ENCODE assay signal across 11 cellular contexts in genomic region chr15:90212221-90213079, GRCh38. TPM values are rescaled to one million over a fixed set of nuclear protein-coding genes. Genes with fewer than 3 reads are reported as not detected.
DNase-seq lines count a peak whose midpoint lies in the region; ATAC-seq, FAIRE-seq and TF ChIP-seq lines count a peak whose summit lies in the region.
"Had no signal": no experiment of that assay in that cellular context is flagged by ENCODE, and none has a peak within 500 bp of the region (broad histone marks: within the 10 kb centered on the region; RNA-seq: fewer than 3 reads in every experiment).

No MANE protein-coding gene starts in this region.

- peak; percentile 2 to 3; a peak in 5 of 6 replicates for ATAC-seq in A549

- H3K9me3 ChIP-seq in A549, result no peaks in the 10 kb centered on the region
- no peaks in the 10 kb centered on the region for H3K9me3 ChIP-seq in MG63
- no peaks in the 10 kb centered on the region for H3K9me3 ChIP-seq in endodermal cell (ENCODE audit: control insufficient read depth, low read length)
- no peaks in the 10 kb centered on the region for H3K9me3 ChIP-seq in osteoblast (ENCODE audit: low read depth, low read length)

- H3K36me3 ChIP-seq in MG63 (peaks cover 48% of the 10 kb centered on the region), endodermal cell (ENCODE audit: control insufficient read depth, insufficient read depth, low read length) (no peaks in the 10 kb centered on the region), osteoblast (ENCODE audit: insufficient read depth, low read length) (no peaks in the 10 kb centered on the region), brain microvascular endothelial cell (replicated peaks) (no peaks in the 10 kb centered on the region)

- no peak for FAIRE-seq in A549 (lab: Jason Lieb, UNC)
- FAIRE-seq: urothelium cell line had no signal

- CTCF ChIA-PET in A549 (lab: Yijun Ruan, JAX), result interaction anchor here (0.6 to 36.4 kb wide), 10 partner anchors 8 to 108 kb away, joined by 3 to 732 read pairs (median 4); partner anchors contain the start of genes CIB1, GDPGP1 and SEMA4B

- TF ChIP-seq RAD21 in A549 (conservative IDR thresholded peaks at IDR 0.05 in 1 of 2, IDR thresholded peaks at IDR 0.05 in 1 of 2), result no peak

- no peak for DNase-seq in A549 (ENCODE audit: low read depth in 1 of 2, low spot score in 1 of 2)
- peak; percentile 61 for DNase-seq in MG63
- DNase-seq in endodermal cell, result no peak
- DNase-seq in osteoblast (ENCODE audit: insufficient read length, low spot score, missing footprints), result peak; percentile 46
- no peak for DNase-seq in brain microvascular endothelial cell
- DNase-seq in activated CD4-positive, alpha-beta T cell treated with anti-CD3 and anti-CD28 coated beads, Interleukin-2, amount 50 U/mL, for 4 hours, result no peak
- DNase-seq in DMS53 (lab: John Stamatoyannopoulos, UW), result no peak
- DNase-seq in NCI-H2227 treated with DMSO at 0.1 percent for 48 hours (lab: John Stamatoyannopoulos, UW), result no peak
- DNase-seq: activated CD4-positive, alpha-beta T cell treated with anti-CD3 and anti-CD28 coated beads, Interleukin-2, amount 50 U/mL, for 48 hours had no signal

- no peaks in the 10 kb centered on the region for H3K79me2 ChIP-seq in osteoblast (ENCODE audit: insufficient read depth, low read length)

- no peak for TF ChIP-seq POLR2A in A549 (IDR thresholded peaks at IDR 0.05; ENCODE audit: low read length)

- H3K4me3 ChIP-seq in A549 (no peak overlapping the region), MG63 (no peak overlapping the region), endodermal cell (ENCODE audit: low read length) (no peak overlapping the region), osteoblast (ENCODE audit: insufficient read depth, low read length) (no peak overlapping the region), brain microvascular endothelial cell (ENCODE audit: low read depth, low read length) (no peak overlapping the region)

- H3K27me3 ChIP-seq in MG63, result no peaks in the 10 kb centered on the region
- no peaks in the 10 kb centered on the region for H3K27me3 ChIP-seq in endodermal cell (ENCODE audit: control insufficient read depth, insufficient read depth, low read length, poor library complexity, severe bottlenecking)
- H3K27me3 ChIP-seq in osteoblast (ENCODE audit: insufficient read depth, low read length), result no peaks in the 10 kb centered on the region
- no peaks in the 10 kb centered on the region for H3K27me3 ChIP-seq in brain microvascular endothelial cell (replicated peaks)

- H4K20me1 ChIP-seq in osteoblast (ENCODE audit: insufficient read depth, low read length), result no peaks in the 10 kb centered on the region

- no peaks in the 10 kb centered on the region for H3K27me3 Mint-ChIP-seq in endodermal cell (ENCODE audit: insufficient read depth)
- H3K27me3 Mint-ChIP-seq: activated naive CD4-positive, alpha-beta T cell treated with anti-CD3 and anti-CD28 coated beads, Interleukin-2, amount 50 U/mL, for 24 hours had no signal

- no peak overlapping the region for H3K4me3 Mint-ChIP-seq in endodermal cell
- H3K4me3 Mint-ChIP-seq: activated naive CD4-positive, alpha-beta T cell treated with anti-CD3 and anti-CD28 coated beads, Interleukin-2, amount 50 U/mL, for 24 hours had no signal

- no peak overlapping the region for H2AFZ ChIP-seq in osteoblast (ENCODE audit: low read length)

- no peaks in the 10 kb centered on the region for H3K4me1 Mint-ChIP-seq in endodermal cell

- 70% methylated on average over 34 of the region's 35 CpGs for WGBS in A549 (ENCODE audit: missing lambda C conversion rate)
- WGBS in endodermal cell (ENCODE audit: insufficient coverage in 1 of 2, insufficient read length in 1 of 2), 2 experiments, result 94 to 97% methylated on average over 26 to 34 of the region's 35 CpGs

- no peak for TF ChIP-seq EP300 in A549 (IDR thresholded peaks at IDR 0.05)

- peak overlapping the region; percentile 21 for H3K27ac Mint-ChIP-seq in endodermal cell

- POLR2A ChIA-PET in A549 (lab: Yijun Ruan, JAX), result interaction anchor here (1.0 to 2.6 kb wide), 5 partner anchors 11 to 37 kb away, joined by 3 to 17 read pairs (median 5); partner anchors contain the start of genes CIB1, GDPGP1, SEMA4B and TTLL13

- peak overlapping the region; percentile 86 for H3K4me2 ChIP-seq in A549
- H3K4me2 ChIP-seq in osteoblast (ENCODE audit: insufficient read depth, low read length), result no peak overlapping the region

- TF ChIP-seq CTCF in A549 (IDR thresholded peaks at IDR 0.05) (no peak), endodermal cell (conservative IDR thresholded peaks at IDR 0.05) (no peak), osteoblast (IDR thresholded peaks at IDR 0.05; ENCODE audit: extremely low read depth, low read depth, low read length) (no peak), brain microvascular endothelial cell (IDR thresholded peaks at IDR 0.05; ENCODE audit: low read depth, low read length, missing control alignments) (no peak)

- peaks cover 6% of the 10 kb centered on the region for H3K36me3 Mint-ChIP-seq in endodermal cell (ENCODE audit: low read depth)
- H3K36me3 Mint-ChIP-seq: activated naive CD4-positive, alpha-beta T cell treated with anti-CD3 and anti-CD28 coated beads, Interleukin-2, amount 50 U/mL, for 24 hours had no signal

- in situ Hi-C loops in brain microvascular endothelial cell (cut with HindIII; ENCODE audit: low pct_ligation_motif_present, low sequenced_read_pairs), result no loop called here

- H3K27ac ChIP-seq in A549 (peak overlapping the region; percentile 90 to 92), endodermal cell (ENCODE audit: low read depth, low read length) (no peak overlapping the region), osteoblast (ENCODE audit: low read depth, low read length) (no peak overlapping the region), brain microvascular endothelial cell (no peak overlapping the region)

- H3K9me3 Mint-ChIP-seq in endodermal cell, result no peaks in the 10 kb centered on the region
- H3K9me3 Mint-ChIP-seq: activated naive CD4-positive, alpha-beta T cell treated with anti-CD3 and anti-CD28 coated beads, Interleukin-2, amount 50 U/mL, for 24 hours had no signal

- H3K9ac ChIP-seq in endodermal cell (ENCODE audit: extremely low read depth, low read length, poor library complexity, severe bottlenecking), result no peak overlapping the region

- H3K4me1 ChIP-seq in A549, result peaks cover 59% of the 10 kb centered on the region
- peaks cover 5% of the 10 kb centered on the region for H3K4me1 ChIP-seq in endodermal cell (ENCODE audit: control insufficient read depth, insufficient read depth, low read length)
- peaks cover 9% of the 10 kb centered on the region for H3K4me1 ChIP-seq in osteoblast (ENCODE audit: insufficient read depth, low read length)

RNA-seq across cellular contexts. Expression of gene SEMA4B, which starts 11.3 kb away (rescaled TPM):
- polyA plus RNA-seq in A549 (2011; rRNA removed), result 45.3 and 61.0 TPM in 2 replicates
- 70.7 and 85.3 TPM in 2 replicates for polyA plus RNA-seq in A549 (2012; cell fraction: cytosol; rRNA removed)
- polyA plus RNA-seq in A549 (2012; cell fraction: nucleus; rRNA removed), result 165 and 233 TPM in 2 replicates
- 39.2 to 55.6 TPM (median 47.1 TPM) in 3 replicates for polyA plus RNA-seq in A549 (2017; fragmentation: RNase III; extraction: RNeasy Plus Mini Kit Qiagen cat#74134 plus additional on column Dnase treatment)
- 66.1 and 79.1 TPM in 2 replicates for polyA minus RNA-seq in A549 (2011; rRNA and poly(A)+ RNA removed)
- 3.7 and 19.0 TPM in 2 replicates for total RNA-seq in MG63 (2014; rRNA removed; shearing (Covaris generic); ENCODE audit: low replicate concordance)
- 10 to 100 TPM; 25.1 to 33.1 TPM for total RNA-seq in endodermal cell
- polyA plus RNA-seq in endodermal cell (2013, experiment 1 of 2), result 20.3 TPM
- 19.6 TPM for polyA plus RNA-seq in endodermal cell (2013, experiment 2 of 2)
- 8.7 and 15.9 TPM in 2 replicates for total RNA-seq in osteoblast

RNA-seq across cellular contexts. Expression of gene CIB1, which starts 21.3 kb away (rescaled TPM):
- polyA plus RNA-seq in A549 (2011; rRNA removed) (84.1 and 130 TPM in 2 replicates), A549 (2017; fragmentation: RNase III; extraction: RNeasy Plus Mini Kit Qiagen cat#74134 plus additional on column Dnase treatment) (119 to 124 TPM (median 120 TPM) in 3 replicates)
- polyA plus RNA-seq in A549 (2012; cell fraction: cytosol; rRNA removed), result 187 and 202 TPM in 2 replicates
- 190 and 198 TPM in 2 replicates for polyA plus RNA-seq in A549 (2012; cell fraction: nucleus; rRNA removed)
- polyA minus RNA-seq in A549 (2011; rRNA and poly(A)+ RNA removed), result 47.5 and 53.3 TPM in 2 replicates
- 48.7 and 158 TPM in 2 replicates for total RNA-seq in MG63 (2014; rRNA removed; shearing (Covaris generic); ENCODE audit: low replicate concordance)
- total RNA-seq in endodermal cell (10 to 100 TPM; 31.3 to 34.0 TPM), osteoblast (21.4 and 23.0 TPM in 2 replicates)
- 19.0 TPM for polyA plus RNA-seq in endodermal cell (2013, experiment 1 of 2)
- 19.4 TPM for polyA plus RNA-seq in endodermal cell (2013, experiment 2 of 2)

RNA-seq across cellular contexts. Expression of gene GDPGP1, which starts 21.6 kb away (rescaled TPM):
- polyA plus RNA-seq in A549 (2011; rRNA removed) (5.4 and 5.7 TPM in 2 replicates), A549 (2017; fragmentation: RNase III; extraction: RNeasy Plus Mini Kit Qiagen cat#74134 plus additional on column Dnase treatment) (3.8 to 5.1 TPM (median 4.4 TPM) in 3 replicates)
- 4.1 and 5.6 TPM in 2 replicates for polyA plus RNA-seq in A549 (2012; cell fraction: cytosol; rRNA removed)
- polyA plus RNA-seq in A549 (2012; cell fraction: nucleus; rRNA removed), result 7.8 and 8.5 TPM in 2 replicates
- polyA minus RNA-seq in A549 (2011; rRNA and poly(A)+ RNA removed), result 26.4 and 27.4 TPM in 2 replicates
- total RNA-seq in MG63 (2014; rRNA removed; shearing (Covaris generic); ENCODE audit: low replicate concordance), result 0.86 and 6.4 TPM in 2 replicates
- total RNA-seq in endodermal cell (1 to 10 TPM; 4.8 to 5.4 TPM), osteoblast (8.0 and 9.7 TPM in 2 replicates)
- polyA plus RNA-seq in endodermal cell (2013, experiment 1 of 2), result 1.9 TPM
- 3.3 TPM for polyA plus RNA-seq in endodermal cell (2013, experiment 2 of 2)

RNA-seq across cellular contexts. Expression of gene TTLL13, which starts 36.9 kb away (rescaled TPM):
- 0.56 and 0.61 TPM in 2 replicates for polyA plus RNA-seq in A549 (2011; rRNA removed)
- polyA plus RNA-seq in A549 (2012; cell fraction: cytosol; rRNA removed), result 0.20 and 0.22 TPM in 2 replicates
- 0.24 and 0.28 TPM in 2 replicates for polyA plus RNA-seq in A549 (2012; cell fraction: nucleus; rRNA removed)
- polyA plus RNA-seq in A549 (2017; fragmentation: RNase III; extraction: RNeasy Plus Mini Kit Qiagen cat#74134 plus additional on column Dnase treatment), result 0.17 to 0.29 TPM (median 0.24 TPM) in 3 replicates
- polyA minus RNA-seq in A549 (2011; rRNA and poly(A)+ RNA removed), result 0.58 and 1.1 TPM in 2 replicates
- 0.07 TPM in 1 of 2 replicates, not detected in the other for total RNA-seq in MG63 (2014; rRNA removed; shearing (Covaris generic); ENCODE audit: low replicate concordance)
- total RNA-seq in endodermal cell, result under 1 TPM; 0.15 to 0.46 TPM
- 0.21 TPM for polyA plus RNA-seq in endodermal cell (2013, experiment 1 of 2)
- not detected for polyA plus RNA-seq in endodermal cell (2013, experiment 2 of 2)
- total RNA-seq in osteoblast, result under 0.01 TPM in 2 replicates

RNA-seq across cellular contexts. Expression of gene NGRN, which starts 53.0 kb away (rescaled TPM):
- 156 and 159 TPM in 2 replicates for polyA plus RNA-seq in A549 (2011; rRNA removed)
- 62.6 and 75.6 TPM in 2 replicates for polyA plus RNA-seq in A549 (2012; cell fraction: cytosol; rRNA removed)
- polyA plus RNA-seq in A549 (2012; cell fraction: nucleus; rRNA removed), result 29.0 and 39.6 TPM in 2 replicates
- polyA plus RNA-seq in A549 (2017; fragmentation: RNase III; extraction: RNeasy Plus Mini Kit Qiagen cat#74134 plus additional on column Dnase treatment), result 83.2 to 83.9 TPM (median 83.3 TPM) in 3 replicates
- polyA minus RNA-seq in A549 (2011; rRNA and poly(A)+ RNA removed), result 54.3 and 66.6 TPM in 2 replicates
- total RNA-seq in MG63 (2014; rRNA removed; shearing (Covaris generic); ENCODE audit: low replicate concordance), result 83.1 and 134 TPM in 2 replicates
- total RNA-seq in endodermal cell, result 100 to 1,000 TPM in 1 of 2 donors, 10 to 100 TPM in 1; 89.3 to 103 TPM
- 100 TPM for polyA plus RNA-seq in endodermal cell (2013, experiment 1 of 2)
- 98.5 TPM for polyA plus RNA-seq in endodermal cell (2013, experiment 2 of 2)
- 56.0 and 68.4 TPM in 2 replicates for total RNA-seq in osteoblast

Comparison
In these comparisons a context has a peak if more than half of its experiments do, and no peak if none do; other contexts are left out.
1. DNase-seq: peak in MG63 (single experiment) and osteoblast (single experiment); none in A549 (0 of 2), endodermal cell (single experiment), brain microvascular endothelial cell (single experiment), activated CD4-positive, alpha-beta T cell treated with anti-CD3 and anti-CD28 coated beads, Interleukin-2, amount 50 U/mL, for 4 hours (0 of 2), DMS53 (single experiment) and NCI-H2227 treated with DMSO at 0.1 percent for 48 hours (single experiment).
2. H3K27ac ChIP-seq: peak in A549 (2 of 2); none in endodermal cell (single experiment), osteoblast (single experiment) and brain microvascular endothelial cell (single experiment).